9 cellular contexts compared by ENCODE assay signal in the genomic region with DNA sequence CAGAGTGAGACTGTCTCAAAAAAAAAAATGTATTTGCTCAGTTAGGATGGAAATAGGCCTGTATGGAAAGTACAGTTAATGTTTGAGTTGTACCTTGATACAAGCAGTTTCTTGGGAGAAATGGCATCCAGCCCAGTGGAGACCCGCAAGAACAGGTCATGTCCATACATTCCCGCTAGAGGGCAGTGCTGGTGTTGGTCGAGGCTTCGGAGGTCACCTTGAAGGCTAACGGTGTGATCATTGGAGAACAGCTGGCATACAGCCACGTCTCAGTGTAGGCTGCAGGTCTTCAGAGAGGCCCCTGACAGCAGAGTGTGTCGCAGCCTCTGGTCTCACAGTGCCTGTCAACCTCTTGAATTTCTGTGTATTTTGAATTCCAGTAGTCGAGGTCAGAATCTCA. TPM values are rescaled to one million over a fixed set of nuclear protein-coding genes. Genes with fewer than 3 reads are reported as not detected.
DNase-seq lines count a peak whose midpoint lies in the region; ATAC-seq and TF ChIP-seq lines count a peak whose summit lies in the region.
"Had no signal": no experiment of that assay in that cellular context is flagged by ENCODE, and none has a peak within 500 bp of the region (broad histone marks: within the 10 kb centered on the region; RNA-seq: fewer than 3 reads in every experiment).

No MANE protein-coding gene starts in this region.

- in situ Hi-C loops in GM13976 (cut with MboI; ENCODE audit: low sequenced_read_pairs, unreplicated experiment): no loop called here

- no peak overlapping the region for H3K4me3 Mint-ChIP-seq in activated naive CD8-positive, alpha-beta T cell treated with anti-CD3 and anti-CD28 coated beads, Interleukin-2, amount 50 U/mL, for 24 hours

- peaks cover 0 to 6% (median 1%) of the 10 kb centered on the region in 4 donors for H3K9me3 ChIP-seq in Peyer's patch

- no peak overlapping the region for H3K4me3 ChIP-seq in Peyer's patch

- no peaks in the 10 kb centered on the region for H3K36me3 ChIP-seq in Peyer's patch

- TF ChIP-seq POLR2A in Peyer's patch (IDR thresholded peaks at IDR 0.05): no peak

- TF ChIP-seq CTCF in GM13976 (IDR thresholded peaks at IDR 0.05; ENCODE audit: borderline replicate concordance, control extremely low read depth, extremely low read depth, insufficient read depth, missing control alignments) (peak; percentile 13), Peyer's patch (IDR thresholded peaks at IDR 0.05) (peak in 4 of 6 experiments; percentile 19 to 37 (median 33))

- DNase-seq in A172 (ENCODE audit: low spot score) (peak; percentile 8), GM13976 (ENCODE audit: low spot score) (peak; percentile 38), Peyer's patch (peak in 2 of 3 donors; percentile 51 to 64), iPS-NIHi11 (ENCODE audit: low spot score) (peak; percentile 86)
- peak; percentile 39 for DNase-seq in activated naive CD8-positive, alpha-beta T cell treated with anti-CD3 and anti-CD28 coated beads, Interleukin-2, amount 50 U/mL, for 24 hours
- DNase-seq in stimulated activated CD4-positive, alpha-beta T cell treated with anti-CD3 and anti-CD28 coated beads, Interleukin-2, amount 100 ng/mL, for 4 hours (ENCODE audit: low read depth): peak; percentile 38

- H3K4me1 Mint-ChIP-seq in activated naive CD8-positive, alpha-beta T cell treated with anti-CD3 and anti-CD28 coated beads, Interleukin-2, amount 50 U/mL, for 24 hours: no peaks in the 10 kb centered on the region

- no peak overlapping the region for H3K27ac Mint-ChIP-seq in activated naive CD8-positive, alpha-beta T cell treated with anti-CD3 and anti-CD28 coated beads, Interleukin-2, amount 50 U/mL, for 24 hours

- peaks cover 21% of the 10 kb centered on the region for H3K36me3 Mint-ChIP-seq in activated naive CD8-positive, alpha-beta T cell treated with anti-CD3 and anti-CD28 coated beads, Interleukin-2, amount 50 U/mL, for 24 hours (ENCODE audit: low read depth)

- no peak for ATAC-seq in activated naive CD8-positive, alpha-beta T cell treated with anti-CD3 and anti-CD28 coated beads, Interleukin-2, amount 50 U/mL, for 24 hours
- ATAC-seq in GM19452 (IDR thresholded peaks at IDR 0.05; ENCODE audit: unreplicated experiment) (no peak), GM18870 (IDR thresholded peaks at IDR 0.05; ENCODE audit: unreplicated experiment) (no peak)

- no peaks in the 10 kb centered on the region for H3K27me3 ChIP-seq in Peyer's patch

- peaks cover 12% of the 10 kb centered on the region for H3K9me3 Mint-ChIP-seq in activated naive CD8-positive, alpha-beta T cell treated with anti-CD3 and anti-CD28 coated beads, Interleukin-2, amount 50 U/mL, for 24 hours

- no peaks in the 10 kb centered on the region for H3K4me1 ChIP-seq in Peyer's patch

- no peaks in the 10 kb centered on the region for H3K27me3 Mint-ChIP-seq in activated naive CD8-positive, alpha-beta T cell treated with anti-CD3 and anti-CD28 coated beads, Interleukin-2, amount 50 U/mL, for 24 hours

- no peak overlapping the region for H3K27ac ChIP-seq in Peyer's patch
- H3K27ac ChIP-seq: epithelial cell of prostate had no signal

RNA-seq across cellular contexts. Expression of a gene that starts 7.5 kb away (rescaled TPM):
- 1.3 and 1.4 TPM in 2 replicates for total RNA-seq in A172 (2014; rRNA removed; shearing (Covaris generic))
- total RNA-seq in Peyer's patch: 1 to 10 TPM in 2 of 4 donors, under 1 TPM in 1, not detected in 1; 0.85 to 2.3 (median 1.6) TPM

RNA-seq across cellular contexts. Expression of a gene that starts 26.2 kb away (rescaled TPM):
- total RNA-seq in A172 (2014; rRNA removed; shearing (Covaris generic)): 0.12 and 0.22 TPM in 2 replicates
- 10 to 100 TPM in 2 of 4 donors, 1 to 10 TPM in 2; 7.2 to 20.6 (median 12.0) TPM for total RNA-seq in Peyer's patch

RNA-seq across cellular contexts. Expression of a gene that starts 46.6 kb away (rescaled TPM):
- total RNA-seq in A172 (2014; rRNA removed; shearing (Covaris generic)): 11.3 and 12.6 TPM in 2 replicates
- total RNA-seq in Peyer's patch: 10 to 100 TPM in 3 of 4 donors, 1 to 10 TPM in 1; 6.0 to 19.8 (median 12.5) TPM

RNA-seq across cellular contexts. Expression of a gene that starts 54.1 kb away (rescaled TPM):
- total RNA-seq in A172 (2014; rRNA removed; shearing (Covaris generic)): 0.43 and 8.6 TPM in 2 replicates
- 10 to 100 TPM; 18.5 to 25.6 (median 20.8) TPM for total RNA-seq in Peyer's patch

Comparison
In these comparisons a context has a peak if more than half of its experiments do, and no peak if none do; other contexts are left out.
1. DNase-seq: peak in every context shown above with its lines; median percentile 86 in iPS-NIHi11; 58 in Peyer's patch; 39 in activated naive CD8-positive, alpha-beta T cell treated with anti-CD3 and anti-CD28 coated beads, Interleukin-2, amount 50 U/mL, for 24 hours; 38 in GM13976; 38 in stimulated activated CD4-positive, alpha-beta T cell treated with anti-CD3 and anti-CD28 coated beads, Interleukin-2, amount 100 ng/mL, for 4 hours; 8 in A172.